ENCODE assay signal across 8 cellular contexts in the genomic region with DNA sequence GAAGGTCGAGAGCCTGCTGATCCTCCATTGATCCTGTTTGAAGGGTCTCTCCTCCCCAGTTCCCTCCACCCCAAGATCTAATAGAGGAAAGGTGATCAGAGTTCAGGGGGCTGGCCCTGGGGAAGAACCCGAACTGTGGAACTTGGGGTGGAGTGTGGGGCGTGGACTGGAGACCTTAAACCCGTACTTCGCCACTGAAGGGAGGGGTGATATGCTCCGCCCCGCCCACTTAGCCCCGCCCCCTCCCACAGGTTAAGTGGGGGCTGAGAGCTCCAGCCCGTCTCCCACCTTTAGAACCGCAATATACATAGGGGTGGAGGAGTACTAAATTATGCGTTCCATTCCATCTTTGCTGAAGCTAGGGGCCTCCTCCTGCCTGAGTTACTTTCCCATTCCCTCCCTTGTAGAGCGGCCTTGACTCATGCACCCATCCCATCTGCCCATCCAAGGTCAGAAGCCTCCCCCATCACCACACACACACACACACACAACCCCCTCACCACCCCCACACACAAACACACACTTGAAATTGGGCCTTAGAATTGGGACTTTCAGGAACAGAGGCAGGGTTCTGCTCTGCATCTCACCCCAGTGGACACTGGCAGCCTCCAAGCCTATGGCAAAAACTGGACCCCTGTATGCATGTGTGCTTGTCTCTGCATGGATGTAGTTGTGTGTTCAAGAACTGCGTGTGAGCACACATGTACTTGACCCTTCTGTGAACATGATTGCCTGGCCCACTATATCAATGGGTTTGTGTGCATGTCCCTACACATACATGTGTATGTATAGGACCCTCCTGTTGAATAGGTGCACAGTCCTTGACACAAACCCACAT. TPM values are rescaled to one million over a fixed set of nuclear protein-coding genes. Genes with fewer than 3 reads are reported as not detected.
DNase-seq lines count a peak whose midpoint lies in the region; ATAC-seq and TF ChIP-seq lines count a peak whose summit lies in the region.

No MANE protein-coding gene starts in this region.

- H3K4me3 Mint-ChIP-seq in activated T-helper 1 cell treated with anti-CD3 and anti-CD28 coated beads, Interleukin-12 subunit alpha, Interleukin-12 subunit beta, Interleukin-2, Interleukin-4 antibody, amounts not matched to agents 30 ng/mL and 10 ng/mL and 1 ng/mL, durations not matched to agents 14 hours and 24 hours and 36 hours: peak overlapping the region; percentile 56

- H3K36me3 ChIP-seq in heart right ventricle: peaks cover 0 to 16% (median 0%) of the 10 kb centered on the region in 9 donors
- peaks cover 0 to 7% (median 0%) of the 10 kb centered on the region in 4 donors for H3K36me3 ChIP-seq in sigmoid colon

- H3K27ac ChIP-seq in heart right ventricle (no peak overlapping the region), sigmoid colon (peak overlapping the region in 1 of 4 donors; percentile 48)

- no peaks in the 10 kb centered on the region for H3K9me3 Mint-ChIP-seq in activated T-helper 1 cell treated with anti-CD3 and anti-CD28 coated beads, Interleukin-12 subunit alpha, Interleukin-12 subunit beta, Interleukin-2, Interleukin-4 antibody, amounts not matched to agents 30 ng/mL and 10 ng/mL and 1 ng/mL, durations not matched to agents 14 hours and 24 hours and 36 hours

- H3K9me3 ChIP-seq in heart right ventricle (no peaks in the 10 kb centered on the region), sigmoid colon (no peaks in the 10 kb centered on the region)

- no peak for TF ChIP-seq EP300 in sigmoid colon (IDR thresholded peaks at IDR 0.05)

- peak overlapping the region in 9 of 10 donors; percentile 27 to 67 (median 59) for H3K4me3 ChIP-seq in heart right ventricle
- H3K4me3 ChIP-seq in sigmoid colon: peak overlapping the region; percentile 39 to 62 (median 53)

- peak; percentile 62 for DNase-seq in NCI-H146 (lab: John Stamatoyannopoulos, UW)
- no peak for DNase-seq in NCI-H146 treated with DMSO at 0.1 percent for 48 hours (lab: John Stamatoyannopoulos, UW; ENCODE audit: unreplicated experiment)
- DNase-seq in activated T-helper 1 cell treated with anti-CD3 and anti-CD28 coated beads, Interleukin-12 subunit alpha, Interleukin-12 subunit beta, Interleukin-2, Interleukin-4 antibody, amounts not matched to agents 30 ng/mL and 10 ng/mL and 1 ng/mL, durations not matched to agents 14 hours and 24 hours and 36 hours (ENCODE audit: low spot score): no peak
- no peak for DNase-seq in heart right ventricle
- DNase-seq in sigmoid colon: peak; percentile 66
- no peak for DNase-seq in SK-N-DZ (ENCODE audit: low spot score)

- no peak for TF ChIP-seq POLR2A in sigmoid colon (IDR thresholded peaks at IDR 0.05)

- WGBS in heart right ventricle, 2 donors: 56 to 57% methylated on average over 13 of the region's 13 CpGs
- WGBS in sigmoid colon, 2 donors: 15 to 34% methylated on average over 13 of the region's 13 CpGs

- H3K27me3 ChIP-seq in heart right ventricle (peaks cover 0 to 7% (median 0%) of the 10 kb centered on the region in 7 donors), sigmoid colon (peaks cover 0 to 10% (median 0%) of the 10 kb centered on the region in 3 donors)

- TF ChIP-seq CTCF in heart right ventricle (IDR thresholded peaks at IDR 0.05): no peak
- no peak for TF ChIP-seq CTCF in sigmoid colon (IDR thresholded peaks at IDR 0.05)

- peaks cover 11% of the 10 kb centered on the region for H3K27me3 Mint-ChIP-seq in activated T-helper 1 cell treated with anti-CD3 and anti-CD28 coated beads, Interleukin-12 subunit alpha, Interleukin-12 subunit beta, Interleukin-2, Interleukin-4 antibody, amounts not matched to agents 30 ng/mL and 10 ng/mL and 1 ng/mL, durations not matched to agents 14 hours and 24 hours and 36 hours (ENCODE audit: insufficient read depth)

- no peak overlapping the region for H3K27ac Mint-ChIP-seq in activated T-helper 1 cell treated with anti-CD3 and anti-CD28 coated beads, Interleukin-12 subunit alpha, Interleukin-12 subunit beta, Interleukin-2, Interleukin-4 antibody, amounts not matched to agents 30 ng/mL and 10 ng/mL and 1 ng/mL, durations not matched to agents 14 hours and 24 hours and 36 hours

- peaks cover 8% of the 10 kb centered on the region for H3K36me3 Mint-ChIP-seq in activated T-helper 1 cell treated with anti-CD3 and anti-CD28 coated beads, Interleukin-12 subunit alpha, Interleukin-12 subunit beta, Interleukin-2, Interleukin-4 antibody, amounts not matched to agents 30 ng/mL and 10 ng/mL and 1 ng/mL, durations not matched to agents 14 hours and 24 hours and 36 hours (ENCODE audit: low read depth)

- ATAC-seq in heart right ventricle: peak in 4 of 8 donors; percentile 3 to 15 (median 10)
- ATAC-seq in HG03342 (IDR thresholded peaks at IDR 0.05; ENCODE audit: unreplicated experiment): no peak
- no peak for ATAC-seq in HG03469 (IDR thresholded peaks at IDR 0.05; ENCODE audit: unreplicated experiment)

- H3K4me1 ChIP-seq in heart right ventricle (peaks cover 3 to 23% (median 15%) of the 10 kb centered on the region in 9 donors), sigmoid colon (peaks cover 0 to 18% (median 17%) of the 10 kb centered on the region in 4 donors)

- intact Hi-C loops in activated T-helper 1 cell treated with anti-CD3 and anti-CD28 coated beads, Interleukin-12 subunit alpha, Interleukin-12 subunit beta, Interleukin-2, Interleukin-4 antibody, amounts not matched to agents 30 ng/mL and 10 ng/mL and 1 ng/mL, durations not matched to agents 14 hours and 24 hours and 36 hours (cut with micrococcal nuclease): no loop called here
- intact Hi-C loops in heart right ventricle (cut with DNase I) (no loop called here), sigmoid colon (cut with DNase I) (no loop called here)

- H3K4me1 Mint-ChIP-seq in activated T-helper 1 cell treated with anti-CD3 and anti-CD28 coated beads, Interleukin-12 subunit alpha, Interleukin-12 subunit beta, Interleukin-2, Interleukin-4 antibody, amounts not matched to agents 30 ng/mL and 10 ng/mL and 1 ng/mL, durations not matched to agents 14 hours and 24 hours and 36 hours (ENCODE audit: low read depth): peaks cover 18% of the 10 kb centered on the region

RNA-seq across cellular contexts. Expression of a gene that starts 1.0 kb away (rescaled TPM):
- total RNA-seq in activated T-helper 1 cell treated with anti-CD3 and anti-CD28 coated beads, Interleukin-12 subunit alpha, Interleukin-12 subunit beta, Interleukin-2, Interleukin-4 antibody, amounts not matched to agents 30 ng/mL and 10 ng/mL and 1 ng/mL, durations not matched to agents 14 hours and 24 hours and 36 hours: 0.31 and 0.83 TPM in 2 replicates
- total RNA-seq in heart right ventricle (1 to 10 TPM in 2 of 10 donors, under 1 TPM in 8; 0.26 to 1.6 (median 0.80) TPM), sigmoid colon (1 to 10 TPM in 2 of 4 donors, under 1 TPM in 2; 0.49 to 2.2 (median 0.90) TPM)
- polyA plus RNA-seq in heart right ventricle (1 to 10 TPM in 1 of 2 donors, under 1 TPM in 1; 0.20 to 1.6 TPM), sigmoid colon (10 to 100 TPM; 33.1 to 65.8 (median 41.4) TPM)
- polyA plus RNA-seq in SK-N-DZ (2014; cell fraction: cytosol; rRNA removed): 3.3 and 5.0 TPM in 2 replicates
- 7.0 and 7.7 TPM in 2 replicates for polyA plus RNA-seq in SK-N-DZ (2014; cell fraction: nucleus; rRNA removed)

RNA-seq across cellular contexts. Expression of a gene that starts 17.0 kb away (rescaled TPM):
- total RNA-seq in activated T-helper 1 cell treated with anti-CD3 and anti-CD28 coated beads, Interleukin-12 subunit alpha, Interleukin-12 subunit beta, Interleukin-2, Interleukin-4 antibody, amounts not matched to agents 30 ng/mL and 10 ng/mL and 1 ng/mL, durations not matched to agents 14 hours and 24 hours and 36 hours: 61.5 and 63.2 TPM in 2 replicates
- 10 to 100 TPM; 43.8 to 73.4 (median 55.2) TPM for total RNA-seq in heart right ventricle
- polyA plus RNA-seq in heart right ventricle: 100 to 1,000 TPM; 102 to 123 TPM
- 100 to 1,000 TPM in 1 of 4 donors, 10 to 100 TPM in 3; 81.3 to 119 (median 91.7) TPM for total RNA-seq in sigmoid colon
- polyA plus RNA-seq in sigmoid colon: 100 to 1,000 TPM in 1 of 3 donors, 10 to 100 TPM in 2; 73.8 to 111 (median 78.7) TPM
- polyA plus RNA-seq in SK-N-DZ (2014; cell fraction: cytosol; rRNA removed): 150 and 151 TPM in 2 replicates
- polyA plus RNA-seq in SK-N-DZ (2014; cell fraction: nucleus; rRNA removed): 113 and 124 TPM in 2 replicates

RNA-seq across cellular contexts. Expression of a gene that starts 17.0 kb away (rescaled TPM):
- total RNA-seq in activated T-helper 1 cell treated with anti-CD3 and anti-CD28 coated beads, Interleukin-12 subunit alpha, Interleukin-12 subunit beta, Interleukin-2, Interleukin-4 antibody, amounts not matched to agents 30 ng/mL and 10 ng/mL and 1 ng/mL, durations not matched to agents 14 hours and 24 hours and 36 hours: 41.1 and 42.3 TPM in 2 replicates
- total RNA-seq in heart right ventricle (1 to 10 TPM; 4.7 to 7.7 (median 5.4) TPM), sigmoid colon (1 to 10 TPM; 3.3 to 4.6 (median 4.1) TPM)
- polyA plus RNA-seq in heart right ventricle (1 to 10 TPM; 4.2 to 6.1 TPM), sigmoid colon (1 to 10 TPM; 2.4 to 9.0 (median 2.8) TPM)
- 15.5 and 19.5 TPM in 2 replicates for polyA plus RNA-seq in SK-N-DZ (2014; cell fraction: cytosol; rRNA removed)
- polyA plus RNA-seq in SK-N-DZ (2014; cell fraction: nucleus; rRNA removed): 10.5 and 23.3 TPM in 2 replicates

RNA-seq across cellular contexts. Expression of a gene that starts 29.3 kb away (rescaled TPM):
- total RNA-seq in activated T-helper 1 cell treated with anti-CD3 and anti-CD28 coated beads, Interleukin-12 subunit alpha, Interleukin-12 subunit beta, Interleukin-2, Interleukin-4 antibody, amounts not matched to agents 30 ng/mL and 10 ng/mL and 1 ng/mL, durations not matched to agents 14 hours and 24 hours and 36 hours: 22.3 TPM in 2 replicates
- total RNA-seq in heart right ventricle (10 to 100 TPM; 28.6 to 48.3 (median 38.9) TPM), sigmoid colon (100 to 1,000 TPM in 3 of 4 donors, 10 to 100 TPM in 1; 82.3 to 169 (median 116) TPM)
- polyA plus RNA-seq in heart right ventricle (10 to 100 TPM; 43.8 to 73.7 TPM), sigmoid colon (10 to 100 TPM; 10.9 to 36.7 (median 23.4) TPM)
- polyA plus RNA-seq in SK-N-DZ (2014; cell fraction: cytosol; rRNA removed): 84.2 and 97.5 TPM in 2 replicates
- 135 and 146 TPM in 2 replicates for polyA plus RNA-seq in SK-N-DZ (2014; cell fraction: nucleus; rRNA removed)

RNA-seq across cellular contexts. Expression of a gene that starts 57.5 kb away (rescaled TPM):
- total RNA-seq in activated T-helper 1 cell treated with anti-CD3 and anti-CD28 coated beads, Interleukin-12 subunit alpha, Interleukin-12 subunit beta, Interleukin-2, Interleukin-4 antibody, amounts not matched to agents 30 ng/mL and 10 ng/mL and 1 ng/mL, durations not matched to agents 14 hours and 24 hours and 36 hours: 33.4 and 36.1 TPM in 2 replicates
- 10 to 100 TPM; 15.8 to 23.6 (median 18.7) TPM for total RNA-seq in heart right ventricle
- 10 to 100 TPM in 1 of 2 donors, 1 to 10 TPM in 1; 4.8 to 17.3 TPM for polyA plus RNA-seq in heart right ventricle
- total RNA-seq in sigmoid colon: 10 to 100 TPM; 31.8 to 49.9 (median 38.7) TPM
- 10 to 100 TPM in 1 of 3 donors, 1 to 10 TPM in 2; 3.2 to 12.1 (median 4.2) TPM for polyA plus RNA-seq in sigmoid colon
- 16.9 and 18.3 TPM in 2 replicates for polyA plus RNA-seq in SK-N-DZ (2014; cell fraction: cytosol; rRNA removed)
- polyA plus RNA-seq in SK-N-DZ (2014; cell fraction: nucleus; rRNA removed): 22.1 and 32.0 TPM in 2 replicates

Comparison
In these comparisons a context has a peak if more than half of its experiments do, and no peak if none do; other contexts are left out.
1. DNase-seq: peak in NCI-H146 (single experiment) and sigmoid colon (single experiment); none in NCI-H146 treated with DMSO at 0.1 percent for 48 hours (single experiment), activated T-helper 1 cell treated with anti-CD3 and anti-CD28 coated beads, Interleukin-12 subunit alpha, Interleukin-12 subunit beta, Interleukin-2, Interleukin-4 antibody, amounts not matched to agents 30 ng/mL and 10 ng/mL and 1 ng/mL, durations not matched to agents 14 hours and 24 hours and 36 hours (single experiment), heart right ventricle (0 of 2) and SK-N-DZ (single experiment).